1 cellular context compared by ENCODE assay signal in genomic region chr20:17693534-17694001, GRCh38.
TF ChIP-seq lines count a peak whose summit lies in the region.

No MANE protein-coding gene starts in this region.

TF ChIP-seq in IMR-90, 13 proteins besides CTCF, POLR2A, EP300 and RAD21 (continued from another document):
- no peak for TF ChIP-seq ELK1 (IDR thresholded peaks at IDR 0.05; ENCODE audit: borderline replicate concordance, low read depth, low read length)
- no peak for TF ChIP-seq NFE2L2 (IDR thresholded peaks at IDR 0.05; ENCODE audit: low read depth, low read length)
- TF ChIP-seq USF2 (IDR thresholded peaks at IDR 0.05; ENCODE audit: low read depth, low read length), result no peak
- TF ChIP-seq RCOR1 (IDR thresholded peaks at IDR 0.05; ENCODE audit: insufficient replicate concordance, low read length), result no peak
- no peak for TF ChIP-seq CEBPB (IDR thresholded peaks at IDR 0.05; ENCODE audit: low read depth, low read length)
- TF ChIP-seq MAFK (IDR thresholded peaks at IDR 0.05; ENCODE audit: low read depth, low read length), result no peak
